7 cellular contexts compared by ENCODE assay signal in the genomic region with DNA sequence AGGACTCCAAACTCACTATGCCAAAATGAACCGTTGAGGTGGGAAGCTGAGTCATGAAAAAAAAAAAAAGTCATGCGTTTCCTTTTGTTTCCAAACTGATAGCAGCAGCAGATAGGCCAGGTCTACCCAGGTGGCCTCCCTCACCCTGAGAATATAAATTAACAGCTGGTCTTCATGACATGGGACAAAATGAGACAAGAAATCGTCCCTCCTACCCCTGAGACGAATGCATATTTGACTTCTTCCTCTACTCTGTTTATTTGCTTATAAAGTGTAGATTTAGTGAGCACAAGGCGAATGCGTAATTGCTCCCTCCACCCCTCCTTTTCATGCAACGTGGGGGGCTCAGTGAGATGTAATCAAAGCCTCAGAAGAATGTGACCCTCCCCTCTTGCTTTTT.
DNase-seq lines count a peak whose midpoint lies in the region; ATAC-seq and TF ChIP-seq lines count a peak whose summit lies in the region.
"Not testable (repeated sequence)": the region's sequence is repeated elsewhere in the genome, so short reads cannot be mapped to it uniquely, and the experiment has no call there.

No MANE protein-coding gene starts in this region.

- not testable (repeated sequence) for H3K4me3 ChIP-seq in Karpas-422 (ENCODE audit: low read length); osteoblast (ENCODE audit: insufficient read depth, low read length)

- not testable (repeated sequence) for H3K9me2 ChIP-seq in Karpas-422 (replicated peaks; ENCODE audit: insufficient read depth, low read length)

- peaks cover 17% of the 10 kb centered on the region; the same call in 1 of the 2 replicates for H3K36me3 ChIP-seq in Karpas-422 (ENCODE audit: insufficient read depth, low read length)
- H3K36me3 ChIP-seq in osteoblast (ENCODE audit: insufficient read depth, low read length), result not testable (repeated sequence)

- DNase-seq in GM10248 (ENCODE audit: extremely low spot score) (peak; percentile 2), Karpas-422 (peak; percentile 53), NCI-H2171 treated with DMSO at 0.1 percent for 48 hours (lab: John Stamatoyannopoulos, UW) (peak; percentile 22), RPMI8226 (peak; percentile 48), germinal center (ENCODE audit: low spot score) (peak; percentile 2), osteoblast (ENCODE audit: insufficient read length, low spot score, missing footprints) (peak; percentile 58)
- DNase-seq in stimulated activated naive B cell treated with anti-CD40 and anti-IgM and Interleukin-4, amounts not matched to agents 10 μg/mL and 1 μg/mL and 100 μg/mL, for 72 hours, result not testable (repeated sequence)

- H3K27ac Mint-ChIP-seq in stimulated activated naive B cell treated with anti-CD40 and anti-IgM and Interleukin-4, amounts not matched to agents 10 μg/mL and 1 μg/mL and 100 μg/mL, for 72 hours, result peak overlapping the region; percentile 66

- H3K4me1 Mint-ChIP-seq in stimulated activated naive B cell treated with anti-CD40 and anti-IgM and Interleukin-4, amounts not matched to agents 10 μg/mL and 1 μg/mL and 100 μg/mL, for 72 hours, result peaks cover 16 to 19% of the 10 kb centered on the region in 2 donors

- CTCF ChIA-PET in GM10248 (lab: Yijun Ruan, JAX), result not testable (repeated sequence)

- not testable (repeated sequence) for H3K9me3 ChIP-seq in Karpas-422 (ENCODE audit: low read length); osteoblast (ENCODE audit: low read depth, low read length)

- not testable (repeated sequence) for H3K27me3 ChIP-seq in Karpas-422 (ENCODE audit: low read length); osteoblast (ENCODE audit: insufficient read depth, low read length)

- not testable (repeated sequence) for TF ChIP-seq CTCF in GM10248 (IDR thresholded peaks at IDR 0.05; ENCODE audit: control extremely low read depth, extremely low read depth, low read depth, missing control alignments); osteoblast (IDR thresholded peaks at IDR 0.05; ENCODE audit: extremely low read depth, low read depth, low read length)

- H3K4me1 ChIP-seq in Karpas-422 (ENCODE audit: low read length); osteoblast (ENCODE audit: insufficient read depth, low read length): not testable (repeated sequence)

- not testable (repeated sequence) for H4K20me1 ChIP-seq in Karpas-422 (ENCODE audit: insufficient read depth, low read depth, low read length); osteoblast (ENCODE audit: insufficient read depth, low read length)

- not testable (repeated sequence) for H2AFZ ChIP-seq in Karpas-422 (ENCODE audit: low read length); osteoblast (ENCODE audit: low read length)

- H3K79me2 ChIP-seq in Karpas-422 (ENCODE audit: low read length); osteoblast (ENCODE audit: insufficient read depth, low read length): not testable (repeated sequence)

- POLR2A ChIA-PET in GM10248 (lab: Yijun Ruan, JAX), result not testable (repeated sequence)

- not testable (repeated sequence) for H3K9me3 Mint-ChIP-seq in stimulated activated naive B cell treated with anti-CD40 and anti-IgM and Interleukin-4, amounts not matched to agents 10 μg/mL and 1 μg/mL and 100 μg/mL, for 72 hours

- not testable (repeated sequence) for H3K9ac ChIP-seq in Karpas-422 (ENCODE audit: low read length)

- not testable (repeated sequence) for H3K27me3 Mint-ChIP-seq in stimulated activated naive B cell treated with anti-CD40 and anti-IgM and Interleukin-4, amounts not matched to agents 10 μg/mL and 1 μg/mL and 100 μg/mL, for 72 hours

- H3K27ac ChIP-seq in Karpas-422 (ENCODE audit: low read length), result peak overlapping the region; percentile 68
- not testable (repeated sequence) for H3K27ac ChIP-seq in osteoblast (ENCODE audit: low read depth, low read length)

- not testable (repeated sequence) for ATAC-seq in stimulated activated naive B cell treated with anti-CD40 and anti-IgM and Interleukin-4, amounts not matched to agents 10 μg/mL and 1 μg/mL and 100 μg/mL, for 72 hours (replicated peaks)

- H3K36me3 Mint-ChIP-seq in stimulated activated naive B cell treated with anti-CD40 and anti-IgM and Interleukin-4, amounts not matched to agents 10 μg/mL and 1 μg/mL and 100 μg/mL, for 72 hours, result not testable (repeated sequence)

- H3K4me2 ChIP-seq in Karpas-422 (ENCODE audit: low read depth, low read length, poor library complexity, severe bottlenecking); osteoblast (ENCODE audit: insufficient read depth, low read length): not testable (repeated sequence)

- H3K4me3 Mint-ChIP-seq in stimulated activated naive B cell treated with anti-CD40 and anti-IgM and Interleukin-4, amounts not matched to agents 10 μg/mL and 1 μg/mL and 100 μg/mL, for 72 hours, result not testable (repeated sequence)
